Comparison of ENCODE assay signal across 1 cellular context in genomic region chrX:48519481-48519880, GRCh38. TPM values are rescaled to one million over a fixed set of nuclear protein-coding genes. Genes with fewer than 3 reads are reported as not detected.
"Had no signal": no experiment of that assay in that cellular context is flagged by ENCODE, and none has a peak within 500 bp of the region (broad histone marks: within the 10 kb centered on the region; RNA-seq: fewer than 3 reads in every experiment).

No MANE protein-coding gene starts in this region.

RNA-seq across cellular contexts. Expression of gene SLC38A5, which starts 49.4 kb away (rescaled TPM):
- total RNA-seq: cardiac muscle cell had no signal
